ENCODE assay signal across 8 cellular contexts in genomic region chr5:7397005-7397546, GRCh38.
DNase-seq lines count a peak whose midpoint lies in the region; ATAC-seq and TF ChIP-seq lines count a peak whose summit lies in the region.

No MANE protein-coding gene starts in this region.

- H3K27me3 ChIP-seq in WERI-Rb-1 (ENCODE audit: insufficient read depth, low read depth, severe bottlenecking): no peaks in the 10 kb centered on the region
- no peaks in the 10 kb centered on the region for H3K27me3 ChIP-seq in stomach smooth muscle (ENCODE audit: control insufficient read depth in 1 of 2, insufficient read depth in 2 of 2, low read length in 2 of 2)

- H3K4me3 ChIP-seq in WERI-Rb-1 (ENCODE audit: low read depth, low read length) (peak overlapping the region; percentile 92), iPS-18c (ENCODE audit: insufficient read depth, low read depth, low read length) (peak overlapping the region; percentile 66), stomach smooth muscle (ENCODE audit: low read length in 2 of 2) (peak overlapping the region; percentile 83 to 84)

- H3K9me3 ChIP-seq in WERI-Rb-1 (ENCODE audit: severe bottlenecking) (no peaks in the 10 kb centered on the region), iPS-18c (ENCODE audit: control insufficient read depth, insufficient read depth, low read length) (no peaks in the 10 kb centered on the region), stomach smooth muscle (ENCODE audit: control insufficient read depth in 2 of 2, low read length in 2 of 2) (no peaks in the 10 kb centered on the region)

- DNase-seq in NCI-H1105 (lab: John Stamatoyannopoulos, UW): peak; percentile 61
- peak; percentile 42 for DNase-seq in WERI-Rb-1
- no peak for DNase-seq in NCI-H1930 (lab: John Stamatoyannopoulos, UW)
- no peak for DNase-seq in activated naive CD4-positive, alpha-beta T cell treated with Interleukin-2 at 50 U/mL for 16 hours

- peak overlapping the region in 1 of 2 donors; percentile 59 for H3K9ac ChIP-seq in stomach smooth muscle (ENCODE audit: low read length in 2 of 2)

- TF ChIP-seq CTCF in WERI-Rb-1 (IDR thresholded peaks at IDR 0.05; ENCODE audit: low read depth, low read length): peak; percentile 40; the same call in 1 of the 2 replicates

- peaks cover 4% of the 10 kb centered on the region; the same call in 1 of the 2 replicates for H3K36me3 ChIP-seq in WERI-Rb-1
- no peaks in the 10 kb centered on the region for H3K36me3 ChIP-seq in stomach smooth muscle (ENCODE audit: control insufficient read depth in 2 of 2, insufficient read depth in 2 of 2, low read length in 2 of 2)

- H3K4me1 ChIP-seq in stomach smooth muscle (ENCODE audit: control insufficient read depth, insufficient read depth, low read length): peaks cover 26% of the 10 kb centered on the region

- no peak for ATAC-seq in GM21390 (IDR thresholded peaks at IDR 0.05; ENCODE audit: unreplicated experiment)
- no peak for ATAC-seq in GM18873 (IDR thresholded peaks at IDR 0.05; ENCODE audit: low FRiP score, unreplicated experiment)

- H3K27ac ChIP-seq in WERI-Rb-1 (peak overlapping the region; percentile 79), stomach smooth muscle (ENCODE audit: low read length) (no peak overlapping the region)

Comparison
In these comparisons a context has a peak if more than half of its experiments do, and no peak if none do; other contexts are left out.
1. DNase-seq: peak in NCI-H1105 (single experiment) and WERI-Rb-1 (single experiment); none in NCI-H1930 (0 of 2) and activated naive CD4-positive, alpha-beta T cell treated with Interleukin-2 at 50 U/mL for 16 hours (single experiment).
2. Peak in every context shown above with its lines, with median percentiles within 50 percentile points of each other: H3K4me3 ChIP-seq.